In genomic region chr3:142934128-142934896, GRCh38 we compare ENCODE assay signal across 32 cellular contexts. TPM values are rescaled to one million over a fixed set of nuclear protein-coding genes. Genes with fewer than 3 reads are reported as not detected.
"Had no signal": no experiment of that assay in that cellular context is flagged by ENCODE, and none has a peak within 500 bp of the region (broad histone marks: within the 10 kb centered on the region; RNA-seq: fewer than 3 reads in every experiment).

No MANE protein-coding gene starts in this region.

- FAIRE-seq: endometrium, endothelial cell of umbilical vein had no signal

- ATAC-seq: activated naive CD4-positive, alpha-beta T cell treated with anti-CD3 and anti-CD28 coated beads, Interleukin-2, amount 50 U/mL, for 72 hours; activated T-cell treated with anti-CD3 and anti-CD28 coated beads, Interleukin-2, amount 50 U/mL, for 72 hours; body of pancreas; esophagus mucosa; foreskin keratinocyte; gastrocnemius medialis; heart left ventricle; T-cell had no signal

- DNase-seq: activated CD4-positive, alpha-beta memory T cell treated with anti-CD3 and anti-CD28 coated beads, Interleukin-2, amount 10 ng/mL, durations not matched to agents 7 days and 5 days; activated CD4-positive, alpha-beta T cell treated with anti-CD3 and anti-CD28 coated beads for 1 hour; activated CD4-positive, alpha-beta T cell treated with anti-CD3 and anti-CD28 coated beads for 4 hours; activated CD4-positive, alpha-beta T cell treated with anti-CD3 and anti-CD28 coated beads, Interleukin-2, amount 10 ng/mL, durations not matched to agents 7 days and 5 days; activated CD4-positive, alpha-beta T cell treated with anti-CD3 and anti-CD28 coated beads, Interleukin-2, amount 50 U/mL, for 4 hours; activated CD8-positive, alpha-beta memory T cell treated with anti-CD3 and anti-CD28 coated beads, Interleukin-2, amount 50 U/mL, for 48 hours; activated gamma-delta T cell; activated naive CD4-positive, alpha-beta T cell; activated naive CD4-positive, alpha-beta T cell treated with anti-CD3 and anti-CD28 coated beads, Interleukin-2, amount 10 ng/mL, durations not matched to agents 7 days and 5 days; activated naive CD8-positive, alpha-beta T cell treated with anti-CD3 and anti-CD28 coated beads, Interleukin-2, amount 10 ng/mL, durations not matched to agents 7 days and 5 days; activated T-cell treated with anti-CD3 and anti-CD28 coated beads for 4 hours; activated T-cell treated with anti-CD3 and anti-CD28 coated beads, Interleukin-2, amount 50 U/mL, for 24 hours; activated T-cell treated with anti-CD3 and anti-CD28 coated beads, Interleukin-2, amount 50 U/mL, for 72 hours; aorta; body of pancreas; central memory CD4-positive, alpha-beta T cell; cerebellar nuclear complex; colonic mucosa; effector CD8-positive, alpha-beta T cell; foreskin keratinocyte; gastrocnemius medialis; glutamatergic neuron; heart left ventricle; hypothalamus; T-cell; T1000 had no signal

- H3K27ac ChIP-seq: body of pancreas, colonic mucosa, epithelial cell of prostate, foreskin keratinocyte, gastrocnemius medialis, heart left ventricle had no signal

- H3K4me1 ChIP-seq: body of pancreas, colonic mucosa, foreskin keratinocyte, gastrocnemius medialis had no signal

- H3K4me3 ChIP-seq: body of pancreas, colonic mucosa, gastrocnemius medialis, heart left ventricle had no signal

- H3K9me3 ChIP-seq: body of pancreas, colonic mucosa, gastrocnemius medialis, heart left ventricle had no signal

- H3K36me3 ChIP-seq: colonic mucosa, gastrocnemius medialis, heart left ventricle had no signal

- H3K27me3 ChIP-seq: body of pancreas, colonic mucosa, foreskin keratinocyte, gastrocnemius medialis, heart left ventricle had no signal

RNA-seq across cellular contexts. Expression of gene PAQR9, which starts 29.2 kb away (rescaled TPM):
- total RNA-seq: activated CD4-positive, alpha-beta memory T cell treated with anti-CD3 and anti-CD28 coated beads, Interleukin-2, amount 10 ng/mL, durations not matched to agents 7 days and 5 days; activated CD4-positive, alpha-beta T cell treated with anti-CD3 and anti-CD28 coated beads, Interleukin-2, amount 10 ng/mL, durations not matched to agents 7 days and 5 days; activated naive CD4-positive, alpha-beta T cell treated with anti-CD3 and anti-CD28 coated beads, Interleukin-2, amount 50 U/mL, for 72 hours; activated naive CD8-positive, alpha-beta T cell treated with anti-CD3 and anti-CD28 coated beads, Interleukin-2, amount 10 ng/mL, durations not matched to agents 7 days and 5 days; activated T-cell treated with anti-CD3 and anti-CD28 coated beads, Interleukin-2, amount 50 U/mL, for 72 hours; aorta; colonic mucosa; dermis microvascular lymphatic vessel endothelial cell; endothelial cell of umbilical vein; esophagus mucosa; foreskin keratinocyte; T-cell had no signal
- polyA plus RNA-seq: aorta, endothelial cell of umbilical vein, foreskin keratinocyte had no signal

RNA-seq across cellular contexts. Expression of gene PCOLCE2, which starts 45.4 kb away (rescaled TPM):
- total RNA-seq: activated CD4-positive, alpha-beta T cell treated with anti-CD3 and anti-CD28 coated beads, Interleukin-2, amount 10 ng/mL, durations not matched to agents 7 days and 5 days; activated naive CD4-positive, alpha-beta T cell treated with anti-CD3 and anti-CD28 coated beads, Interleukin-2, amount 50 U/mL, for 72 hours; activated naive CD8-positive, alpha-beta T cell treated with anti-CD3 and anti-CD28 coated beads, Interleukin-2, amount 10 ng/mL, durations not matched to agents 7 days and 5 days; activated T-cell treated with anti-CD3 and anti-CD28 coated beads, Interleukin-2, amount 50 U/mL, for 72 hours; endothelial cell of umbilical vein; T-cell had no signal
- polyA plus RNA-seq: endothelial cell of umbilical vein had no signal
